Comparison of ENCODE assay signal across 13 cellular contexts in the genomic region with DNA sequence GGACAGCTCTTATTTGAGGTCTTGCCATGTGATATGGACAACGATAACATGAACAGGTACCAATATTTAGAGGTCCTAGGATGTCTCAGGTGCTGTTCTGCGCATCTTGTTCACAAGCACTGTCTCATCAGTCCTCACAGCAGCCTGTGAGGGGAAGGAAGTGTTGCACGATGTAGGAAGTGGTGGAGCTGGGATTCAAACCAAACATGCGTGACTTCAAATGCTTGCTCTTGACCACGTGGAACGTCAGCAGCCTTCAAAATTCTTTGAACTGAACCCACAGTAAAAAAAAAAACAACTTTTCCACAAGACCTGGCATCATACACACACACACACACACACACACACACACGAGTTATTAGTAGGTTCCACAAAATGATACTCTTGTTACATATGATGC.
DNase-seq lines count a peak whose midpoint lies in the region; ATAC-seq and TF ChIP-seq lines count a peak whose summit lies in the region.
"Had no signal": no experiment of that assay in that cellular context is flagged by ENCODE, and none has a peak within 500 bp of the region (broad histone marks: within the 10 kb centered on the region; RNA-seq: fewer than 3 reads in every experiment).

No MANE protein-coding gene starts in this region.

- TF ChIP-seq POLR2A in NB4 (IDR thresholded peaks at IDR 0.05; ENCODE audit: extremely low read depth, insufficient read length), result no peak

- H3K4me3 ChIP-seq in CD8-positive, alpha-beta memory T cell (ENCODE audit: low read length), result no peak overlapping the region
- H3K4me3 ChIP-seq in NB4 (ENCODE audit: low read depth, low read length) (no peak overlapping the region), A673 (ENCODE audit: low read depth, low read length, poor library complexity, severe bottlenecking) (no peak overlapping the region), upper lobe of right lung (no peak overlapping the region)
- H3K4me3 ChIP-seq: lower lobe of right lung had no signal

- DNase-seq in CD8-positive, alpha-beta memory T cell, result peak in 3 of 5 donors; percentile 43 to 69 (median 62)
- DNase-seq in NB4 (ENCODE audit: low read depth), result peak; percentile 41
- peak; percentile 58 for DNase-seq in activated CD4-positive, alpha-beta memory T cell treated with anti-CD3 and anti-CD28 coated beads for 36 hours
- DNase-seq in medulla oblongata (ENCODE audit: extremely low spot score), result peak; percentile 68
- DNase-seq in A673 (ENCODE audit: low spot score), result no peak
- DNase-seq in NCI-H146 (lab: John Stamatoyannopoulos, UW), result no peak
- no peak for DNase-seq in upper lobe of right lung
- DNase-seq: Caco-2, KG1, lower lobe of right lung, NCI-H2171 treated with DMSO at 0.1 percent for 48 hours had no signal

- no TSS peak for BruUV-seq in A673 (replicated peaks; lab: Mats Ljungman, UMichigan)

- no peak for ATAC-seq in GM18502 (IDR thresholded peaks at IDR 0.05; ENCODE audit: poor library complexity, unreplicated experiment)
- ATAC-seq in upper lobe of right lung, result no peak
- ATAC-seq: lower lobe of right lung had no signal

- CTCF ChIA-PET in CD8-positive, alpha-beta memory T cell (lab: Charles Lee), result interaction anchor here (0.7 kb wide), 1 partner anchor 17 kb away, joined by 3 read pairs; no protein-coding TSS in a partner anchor
- CTCF ChIA-PET in activated CD4-positive, alpha-beta memory T cell treated with anti-CD3 and anti-CD28 coated beads for 36 hours (lab: Charles Lee), result interaction anchor here (1.2 to 1.7 kb wide), 2 partner anchors 8 to 9 kb away, joined by 4 to 7 read pairs; no protein-coding TSS in a partner anchor
- CTCF ChIA-PET in A673 (lab: Charles Lee), result no interaction called here

- intact Hi-C loops in activated CD4-positive, alpha-beta memory T cell treated with anti-CD3 and anti-CD28 coated beads for 36 hours (cut with micrococcal nuclease), result no loop called here
- intact Hi-C loops in A673 (cut with micrococcal nuclease; ENCODE audit: unreplicated experiment), result no loop called here
- intact Hi-C loops in upper lobe of right lung (cut with DNase I), result no loop called here

- H3K9me3 Mint-ChIP-seq in CD8-positive, alpha-beta memory T cell, result peaks cover 0 to 2% (median 0%) of the 10 kb centered on the region in 5 donors
- no peaks in the 10 kb centered on the region for H3K9me3 Mint-ChIP-seq in activated CD4-positive, alpha-beta memory T cell treated with anti-CD3 and anti-CD28 coated beads for 36 hours

- H3K4me1 Mint-ChIP-seq in CD8-positive, alpha-beta memory T cell, result peaks cover 7 to 16% (median 9%) of the 10 kb centered on the region in 3 donors
- peaks cover 16% of the 10 kb centered on the region for H3K4me1 Mint-ChIP-seq in activated CD4-positive, alpha-beta memory T cell treated with anti-CD3 and anti-CD28 coated beads for 36 hours (ENCODE audit: low read depth)

- H3K27me3 Mint-ChIP-seq in CD8-positive, alpha-beta memory T cell, result peaks cover 18 to 36% of the 10 kb centered on the region in 2 donors
- H3K27me3 Mint-ChIP-seq in activated CD4-positive, alpha-beta memory T cell treated with anti-CD3 and anti-CD28 coated beads for 36 hours, result peaks cover 5% of the 10 kb centered on the region

- peak overlapping the region in 3 of 8 donors; percentile 41 to 63 (median 55) for H3K27ac Mint-ChIP-seq in CD8-positive, alpha-beta memory T cell
- H3K27ac Mint-ChIP-seq in activated CD4-positive, alpha-beta memory T cell treated with anti-CD3 and anti-CD28 coated beads for 36 hours, result peak overlapping the region; percentile 9

- peaks cover 0 to 7% (median 0%) of the 10 kb centered on the region in 3 donors for H3K36me3 Mint-ChIP-seq in CD8-positive, alpha-beta memory T cell
- no peaks in the 10 kb centered on the region for H3K36me3 Mint-ChIP-seq in activated CD4-positive, alpha-beta memory T cell treated with anti-CD3 and anti-CD28 coated beads for 36 hours

- POLR2A ChIA-PET in CD8-positive, alpha-beta memory T cell (lab: Charles Lee), result no interaction called here
- POLR2A ChIA-PET in activated CD4-positive, alpha-beta memory T cell treated with anti-CD3 and anti-CD28 coated beads for 36 hours (lab: Charles Lee), result no interaction called here
- POLR2A ChIA-PET in A673 (lab: Charles Lee; ENCODE audit: low non-redundant PET), result interaction anchor here (0.6 kb wide), 3 partner anchors 17 to 1277 kb away, joined by 3 to 7 read pairs (median 6); no protein-coding TSS in a partner anchor

- H3K27ac ChIP-seq in CD8-positive, alpha-beta memory T cell (ENCODE audit: low read depth, low read length), result no peak overlapping the region
- H3K27ac ChIP-seq in A673 (ENCODE audit: low read depth, low read length, poor library complexity, severe bottlenecking), result no peak overlapping the region
- H3K27ac ChIP-seq in upper lobe of right lung, result no peak overlapping the region
- H3K27ac ChIP-seq: lower lobe of right lung, RWPE1 had no signal

- H3K27me3 ChIP-seq in CD8-positive, alpha-beta memory T cell (ENCODE audit: insufficient read depth, low read length, poor library complexity, severe bottlenecking), result peaks cover 6% of the 10 kb centered on the region
- H3K27me3 ChIP-seq in A673 (replicated peaks; ENCODE audit: insufficient read depth, low read depth, low read length, poor library complexity) (no peaks in the 10 kb centered on the region), upper lobe of right lung (no peaks in the 10 kb centered on the region)

- H3K36me3 ChIP-seq in CD8-positive, alpha-beta memory T cell (ENCODE audit: insufficient read depth, low read length), result no peaks in the 10 kb centered on the region
- H3K36me3 ChIP-seq in A673 (ENCODE audit: insufficient read depth, low read length, poor library complexity, severe bottlenecking) (no peaks in the 10 kb centered on the region), upper lobe of right lung (no peaks in the 10 kb centered on the region)
- H3K36me3 ChIP-seq: lower lobe of right lung had no signal

- peak overlapping the region in 4 of 7 donors; percentile 2 to 76 (median 22) for H3K4me3 Mint-ChIP-seq in CD8-positive, alpha-beta memory T cell
- peak overlapping the region; percentile 16 for H3K4me3 Mint-ChIP-seq in activated CD4-positive, alpha-beta memory T cell treated with anti-CD3 and anti-CD28 coated beads for 36 hours

- peaks cover 18% of the 10 kb centered on the region for H3K4me1 ChIP-seq in CD8-positive, alpha-beta memory T cell (ENCODE audit: insufficient read depth, low read length)
- H3K4me1 ChIP-seq in A673 (ENCODE audit: insufficient read depth, low read length, poor library complexity, severe bottlenecking), result peaks cover 10% of the 10 kb centered on the region
- peaks cover 16% of the 10 kb centered on the region for H3K4me1 ChIP-seq in upper lobe of right lung

- TF ChIP-seq CTCF in NB4 (IDR thresholded peaks at IDR 0.05; ENCODE audit: low read depth, low read length) (no peak), A673 (conservative IDR thresholded peaks at IDR 0.05; ENCODE audit: low read depth, low read length) (no peak), upper lobe of right lung (IDR thresholded peaks at IDR 0.05) (no peak)

- no peaks in the 10 kb centered on the region for H3K9me3 ChIP-seq in CD8-positive, alpha-beta memory T cell (ENCODE audit: low read length)
- H3K9me3 ChIP-seq in A673 (ENCODE audit: low read depth, low read length, poor library complexity, severe bottlenecking) (no peaks in the 10 kb centered on the region), upper lobe of right lung (no peaks in the 10 kb centered on the region)
- H3K9me3 ChIP-seq: Caco-2, lower lobe of right lung had no signal

Comparison
In these comparisons a context has a peak if more than half of its experiments do, and no peak if none do; other contexts are left out.
1. DNase-seq: peak in CD8-positive, alpha-beta memory T cell (3 of 5), NB4 (single experiment), activated CD4-positive, alpha-beta memory T cell treated with anti-CD3 and anti-CD28 coated beads for 36 hours (single experiment) and medulla oblongata (single experiment); none in A673 (single experiment), NCI-H146 (single experiment) and upper lobe of right lung (single experiment).